Comparison of ENCODE assay signal across 8 cellular contexts in genomic region chr20:37525810-37526209, GRCh38. TPM values are rescaled to one million over a fixed set of nuclear protein-coding genes. Genes with fewer than 3 reads are reported as not detected.
DNase-seq lines count a peak whose midpoint lies in the region; ATAC-seq, FAIRE-seq and TF ChIP-seq lines count a peak whose summit lies in the region.

No MANE protein-coding gene starts in this region.

- H3K27ac Mint-ChIP-seq in activated CD4-positive, alpha-beta T cell treated with anti-CD3 and anti-CD28 coated beads, Interleukin-2, amount 10 ng/mL, durations not matched to agents 7 days and 5 days = no peak overlapping the region
- H3K27ac Mint-ChIP-seq in activated naive CD8-positive, alpha-beta T cell = no peak overlapping the region

- H3K27me3 ChIP-seq in stomach = no peaks in the 10 kb centered on the region

- H3K27me3 Mint-ChIP-seq in activated CD4-positive, alpha-beta T cell treated with anti-CD3 and anti-CD28 coated beads, Interleukin-2, amount 10 ng/mL, durations not matched to agents 7 days and 5 days = no peaks in the 10 kb centered on the region
- H3K27me3 Mint-ChIP-seq in activated naive CD8-positive, alpha-beta T cell = no peaks in the 10 kb centered on the region

- H3K4me1 ChIP-seq in kidney (ENCODE audit: control insufficient read depth in 1 of 2, insufficient read depth in 1 of 2, low read depth in 1 of 2, low read length in 2 of 2) (peaks cover 20 to 35% of the 10 kb centered on the region in 2 donors), stomach (peaks cover 33 to 69% (median 63%) of the 10 kb centered on the region in 4 donors)

- POLR2A ChIA-PET in activated CD4-positive, alpha-beta T cell treated with anti-CD3 and anti-CD28 coated beads, Interleukin-2, amount 10 ng/mL, durations not matched to agents 7 days and 5 days (lab: Charles Lee) = no interaction called here

- H3K4me3 ChIP-seq in kidney (ENCODE audit: low read length in 2 of 2) (peak overlapping the region; percentile 55 to 92), stomach (peak overlapping the region; percentile 88 to 99 (median 96))

- H3K9me3 Mint-ChIP-seq in activated CD4-positive, alpha-beta T cell treated with anti-CD3 and anti-CD28 coated beads, Interleukin-2, amount 10 ng/mL, durations not matched to agents 7 days and 5 days = no peaks in the 10 kb centered on the region
- no peaks in the 10 kb centered on the region for H3K9me3 Mint-ChIP-seq in activated naive CD8-positive, alpha-beta T cell (ENCODE audit: low read depth)

- TF ChIP-seq CTCF in kidney (IDR thresholded peaks at IDR 0.05; ENCODE audit: borderline replicate concordance, extremely low read depth, insufficient read depth) (no peak), stomach (IDR thresholded peaks at IDR 0.05) (no peak)

- H3K27ac ChIP-seq in kidney (ENCODE audit: low read depth in 2 of 2, low read length in 2 of 2) (peak overlapping the region in 1 of 2 donors; percentile 99), stomach (peak overlapping the region in 4 of 5 donors; percentile 94 to 97 (median 96))

- ATAC-seq in HG02884 (IDR thresholded peaks at IDR 0.05; ENCODE audit: unreplicated experiment) = no peak
- no peak for ATAC-seq in GM19351 (IDR thresholded peaks at IDR 0.05; ENCODE audit: unreplicated experiment)

- peak overlapping the region; percentile 80 for H3K4me3 Mint-ChIP-seq in activated CD4-positive, alpha-beta T cell treated with anti-CD3 and anti-CD28 coated beads, Interleukin-2, amount 10 ng/mL, durations not matched to agents 7 days and 5 days
- peak overlapping the region; percentile 85 for H3K4me3 Mint-ChIP-seq in activated naive CD8-positive, alpha-beta T cell

- DNase-seq in activated CD4-positive, alpha-beta T cell treated with anti-CD3 and anti-CD28 coated beads, Interleukin-2, amount 10 ng/mL, durations not matched to agents 7 days and 5 days = no peak
- no peak for DNase-seq in activated CD4-positive, alpha-beta T cell treated with anti-CD3 and anti-CD28 coated beads, Interleukin-2, amount 50 U/mL, for 4 hours
- DNase-seq in kidney = no peak
- no peak for DNase-seq in stomach
- DNase-seq in posterior cingulate gyrus = no peak

- 61 to 81% (median 75%) methylated on average over 5 of the region's 5 CpGs for WGBS in stomach, 5 donors

- intact Hi-C loops in kidney (cut with DNase I) (no loop called here), stomach (cut with DNase I; ENCODE audit: low total_unique reads) (loop anchor here (5.0 to 10.0 kb wide), 2 partner anchors 121 to 324 kb away; no protein-coding TSS in a partner anchor), posterior cingulate gyrus (cut with DNase I) (loop anchor here (5.0 kb wide), 1 partner anchor 349 kb away; the partner anchor contains the start of genes MROH8 and RPN2)

- no peak overlapping the region for H3K9ac ChIP-seq in kidney (ENCODE audit: low read length in 2 of 2)

- peaks cover under 1% of the 10 kb centered on the region for H3K36me3 Mint-ChIP-seq in activated CD4-positive, alpha-beta T cell treated with anti-CD3 and anti-CD28 coated beads, Interleukin-2, amount 10 ng/mL, durations not matched to agents 7 days and 5 days (ENCODE audit: low read depth)
- H3K36me3 Mint-ChIP-seq in activated naive CD8-positive, alpha-beta T cell = no peaks in the 10 kb centered on the region

- CTCF ChIA-PET in activated CD4-positive, alpha-beta T cell treated with anti-CD3 and anti-CD28 coated beads, Interleukin-2, amount 10 ng/mL, durations not matched to agents 7 days and 5 days (lab: Charles Lee) = no interaction called here

- no peaks in the 10 kb centered on the region for H3K36me3 ChIP-seq in kidney (ENCODE audit: control insufficient read depth in 1 of 2, insufficient read depth in 2 of 2, low read length in 2 of 2)
- H3K36me3 ChIP-seq in stomach = peaks cover 0 to 15% (median 0%) of the 10 kb centered on the region in 4 donors

- TF ChIP-seq POLR2A in stomach (IDR thresholded peaks at IDR 0.05) = no peak

- TF ChIP-seq EP300 in stomach (IDR thresholded peaks at IDR 0.05) = no peak

- FAIRE-seq in kidney (lab: Jason Lieb, UNC) = no peak

- H3K4me1 Mint-ChIP-seq in activated CD4-positive, alpha-beta T cell treated with anti-CD3 and anti-CD28 coated beads, Interleukin-2, amount 10 ng/mL, durations not matched to agents 7 days and 5 days = peaks cover 47% of the 10 kb centered on the region
- H3K4me1 Mint-ChIP-seq in activated naive CD8-positive, alpha-beta T cell (ENCODE audit: low read depth) = peaks cover 51% of the 10 kb centered on the region

- H3K9me3 ChIP-seq in kidney (ENCODE audit: control insufficient read depth in 1 of 2, low read length in 2 of 2) (no peaks in the 10 kb centered on the region), stomach (no peaks in the 10 kb centered on the region)

RNA-seq across cellular contexts. Expression of gene BLCAP, which starts 1.9 kb away (rescaled TPM):
- 10 to 100 TPM; 41.1 to 44.1 TPM for total RNA-seq in activated CD4-positive, alpha-beta T cell treated with anti-CD3 and anti-CD28 coated beads, Interleukin-2, amount 10 ng/mL, durations not matched to agents 7 days and 5 days
- total RNA-seq in kidney (76.1 TPM), stomach (10 to 100 TPM; 12.5 to 84.4 (median 56.5) TPM)
- polyA plus RNA-seq in kidney (ENCODE audit: insufficient read depth, low read depth, low replicate concordance) (106 TPM), stomach (10 to 100 TPM; 28.7 to 64.6 (median 33.0) TPM)

RNA-seq across cellular contexts. Expression of gene NNAT, which starts 4.8 kb away (rescaled TPM):
- total RNA-seq in activated CD4-positive, alpha-beta T cell treated with anti-CD3 and anti-CD28 coated beads, Interleukin-2, amount 10 ng/mL, durations not matched to agents 7 days and 5 days = under 1 TPM in 1 of 2 experiments, not detected in 1; 0.17 TPM
- total RNA-seq in kidney = 0.25 TPM
- not detected for polyA plus RNA-seq in kidney (ENCODE audit: insufficient read depth, low read depth, low replicate concordance)
- total RNA-seq in stomach = 10 to 100 TPM in 3 of 5 donors, 1 to 10 TPM in 2; 8.8 to 65.2 (median 16.8) TPM
- 1 to 10 TPM; 2.8 to 8.2 (median 5.9) TPM for polyA plus RNA-seq in stomach
